In the genomic region with DNA sequence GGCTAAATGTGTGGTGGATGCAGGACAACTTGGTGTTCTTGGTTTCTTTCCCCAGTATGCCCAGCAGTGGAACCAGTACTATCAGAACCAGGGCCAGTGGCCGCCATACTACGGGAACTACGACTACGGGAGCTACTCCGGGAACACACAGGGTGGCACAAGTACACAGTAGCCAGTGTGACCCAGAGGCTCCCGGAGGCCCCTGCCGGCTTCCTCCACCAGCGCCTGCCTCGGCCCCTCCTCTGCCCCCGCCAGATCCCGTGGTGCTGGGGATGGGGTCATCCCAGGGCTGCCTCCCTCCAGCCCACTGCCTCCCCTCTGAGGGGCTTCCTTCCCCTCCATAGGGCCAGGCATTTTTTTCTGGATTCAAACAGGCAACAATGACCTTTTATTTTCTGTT, we compare ENCODE assay signal across 11 cellular contexts. TPM values are rescaled to one million over a fixed set of nuclear protein-coding genes. Genes with fewer than 3 reads are reported as not detected.
A peak's percentile ranks its signal among the peaks of the same experiment; 100 is the strongest.
DNase-seq lines count a peak whose midpoint lies in the region; FAIRE-seq and TF ChIP-seq lines count a peak whose summit lies in the region.
"Had no signal": no experiment of that assay in that cellular context is flagged by ENCODE, and none has a peak within 500 bp of the region (broad histone marks: within the 10 kb centered on the region; RNA-seq: fewer than 3 reads in every experiment).

No MANE protein-coding gene starts in this region.

- peak overlapping the region; percentile 26 for H3K4me3 ChIP-seq in CD8-positive, alpha-beta memory T cell (ENCODE audit: low read length)
- H3K4me3 ChIP-seq in OCI-LY3 (ENCODE audit: low read length) (no peak overlapping the region), H1 (ENCODE audit: extremely low read depth in 1 of 4, insufficient read depth in 2 of 4, low read depth in 3 of 4, low read length in 4 of 4) (no peak overlapping the region), smooth muscle cell (no peak overlapping the region)

- no peaks in the 10 kb centered on the region for H3K9me3 Mint-ChIP-seq in CD8-positive, alpha-beta memory T cell

- TF ChIP-seq RAD21 in H1 (IDR thresholded peaks at IDR 0.05 in 1 of 2, conservative IDR thresholded peaks at IDR 0.05 in 1 of 2; ENCODE audit: low read depth in 2 of 2, low read length in 2 of 2), result no peak

- H2BK20ac ChIP-seq in H1 (ENCODE audit: low read length), result no peak overlapping the region

- H2BK120ac ChIP-seq in H1 (replicated peaks; ENCODE audit: low read depth, low read length), result no peak overlapping the region

- no peak overlapping the region for H3K27ac ChIP-seq in CD8-positive, alpha-beta memory T cell (ENCODE audit: low read depth, low read length)
- H3K27ac ChIP-seq in OCI-LY3 (ENCODE audit: low read length) (0 out of 2 replicates have a peak overlapping the region, but pooled peaks have one; percentile 84), H1 (ENCODE audit: low read depth, low read length) (no peak overlapping the region), smooth muscle cell (ENCODE audit: low read depth) (peak overlapping the region; percentile 89)

- H3K36me3 ChIP-seq in CD8-positive, alpha-beta memory T cell (ENCODE audit: insufficient read depth, low read length), result peaks cover 29% of the 10 kb centered on the region
- H3K36me3 ChIP-seq in OCI-LY3 (replicated peaks; ENCODE audit: low read depth, low read length) (peaks cover 61% of the 10 kb centered on the region), H1 (ENCODE audit: control insufficient read depth in 2 of 4, insufficient read depth in 4 of 4, low read length in 3 of 4) (peaks cover 42 to 60% (median 51%) of the 10 kb centered on the region in 4 experiments), smooth muscle cell (ENCODE audit: low read depth) (peaks cover 16% of the 10 kb centered on the region)

- H3K14ac ChIP-seq in H1 (ENCODE audit: insufficient read length), result no peak overlapping the region

- H3K4me1 Mint-ChIP-seq in CD8-positive, alpha-beta memory T cell, result peaks cover 86 to 99% (median 99%) of the 10 kb centered on the region in 3 donors

- H3K79me2 ChIP-seq in OCI-LY3 (ENCODE audit: low read length) (peaks cover 17% of the 10 kb centered on the region), H1 (ENCODE audit: control insufficient read depth in 1 of 2, insufficient read depth in 2 of 2, low read length in 2 of 2) (no peaks in the 10 kb centered on the region; a peak in 1 of 4 replicates), smooth muscle cell (ENCODE audit: low read depth) (peaks cover 4% of the 10 kb centered on the region)

- H2AK5ac ChIP-seq in H1 (ENCODE audit: low read depth, low read length), result no peak overlapping the region

- WGBS in H1 (ENCODE audit: extremely low coverage in 1 of 2, insufficient coverage in 1 of 2, insufficient read length in 1 of 2, insufficient replicate concordance in 2 of 2, low coverage in 1 of 2, low lambda C conversion rate in 2 of 2, missing lambda C conversion rate in 1 of 2), 2 experiments, result 97% methylated on average over 5 of the region's 11 CpGs; no CpG with 5 or more reads in 1 of the 2 experiments
- 98% methylated on average over 8 of the region's 11 CpGs for WGBS in smooth muscle cell (ENCODE audit: low lambda C conversion rate)

- no peak overlapping the region for H2BK15ac ChIP-seq in H1 (ENCODE audit: low read length)

- H3K9ac ChIP-seq in OCI-LY3 (ENCODE audit: low read length), result no peak overlapping the region
- no peak overlapping the region for H3K9ac ChIP-seq in H1 (replicated peaks in 1 of 4; ENCODE audit: extremely low read depth in 1 of 4, low read depth in 3 of 4, low read length in 3 of 4)
- no peak overlapping the region for H3K9ac ChIP-seq in smooth muscle cell (ENCODE audit: low read depth)

- FAIRE-seq in H1 (lab: Jason Lieb, UNC), result no peak

- CTCF ChIA-PET in CD8-positive, alpha-beta memory T cell (lab: Charles Lee), result interaction anchor here (1.0 to 10.1 kb wide), 5 partner anchors 20 to 103 kb away, joined by 4 to 101 read pairs (median 54); partner anchors contain the start of genes HNRNPUL1 and TGFB1
- CTCF ChIA-PET in H1 (lab: Charles Lee; ENCODE audit: partially characterized antibody), result interaction anchor here (1.3 to 7.3 kb wide), 2 partner anchors 10 to 45 kb away, joined by 3 to 63 read pairs; no protein-coding TSS in a partner anchor

- peaks cover 47% of the 10 kb centered on the region for H3F3A ChIP-seq in smooth muscle cell (ENCODE audit: low read depth)

- peaks cover 14 to 71% (median 19%) of the 10 kb centered on the region in 3 donors for H3K36me3 Mint-ChIP-seq in CD8-positive, alpha-beta memory T cell

- H3K4me1 ChIP-seq in CD8-positive, alpha-beta memory T cell (ENCODE audit: insufficient read depth, low read length), result peaks cover 94% of the 10 kb centered on the region
- H3K4me1 ChIP-seq in OCI-LY3 (ENCODE audit: low read length) (peaks cover 28% of the 10 kb centered on the region), H1 (replicated peaks in 1 of 4; ENCODE audit: control insufficient read depth in 3 of 4, insufficient read depth in 4 of 4, low read length in 3 of 4) (peaks cover 0 to 10% (median under 1%) of the 10 kb centered on the region in 4 experiments; a peak in 3 of 7 replicates), smooth muscle cell (ENCODE audit: low read depth) (peaks cover 17% of the 10 kb centered on the region)

- no peak overlapping the region for H2BK5ac ChIP-seq in H1 (ENCODE audit: low read depth, low read length)

- H3K27me3 Mint-ChIP-seq in CD8-positive, alpha-beta memory T cell, result peaks cover 0 to 8% of the 10 kb centered on the region in 2 donors

- H3K23ac ChIP-seq in H1 (ENCODE audit: insufficient read length), result no peak overlapping the region

- no peak overlapping the region for H4K91ac ChIP-seq in H1 (replicated peaks; ENCODE audit: insufficient read length, low read length)

- peak overlapping the region; percentile 17; the same call in 1 of the 2 replicates for H4K8ac ChIP-seq in H1 (ENCODE audit: extremely low read depth, insufficient read depth, low read length)

- H3K4me3 Mint-ChIP-seq in CD8-positive, alpha-beta memory T cell, result peak overlapping the region; percentile 77 to 100 (median 97)

- H3K79me1 ChIP-seq in H1 (ENCODE audit: low read depth, low read length), result peaks cover 2% of the 10 kb centered on the region; the same call in 1 of the 2 replicates

- no peak overlapping the region for H3K56ac ChIP-seq in H1 (replicated peaks; ENCODE audit: insufficient read length, low read depth, low read length)

- peaks cover 7% of the 10 kb centered on the region for H3K23me2 ChIP-seq in H1 (ENCODE audit: low read depth, low read length)

- peak overlapping the region; percentile 93 to 100 (median 98) for H3K27ac Mint-ChIP-seq in CD8-positive, alpha-beta memory T cell

- no peak overlapping the region for H3K18ac ChIP-seq in H1 (ENCODE audit: extremely low read depth, low read length)

- H2AFZ ChIP-seq in OCI-LY3 (ENCODE audit: low read depth, low read length) (no peak overlapping the region), H1 (ENCODE audit: low read length) (no peak overlapping the region), smooth muscle cell (ENCODE audit: low read depth) (no peak overlapping the region)

- no peak overlapping the region for H2BK12ac ChIP-seq in H1 (ENCODE audit: low read depth, low read length)

- H4K20me1 ChIP-seq in OCI-LY3 (ENCODE audit: insufficient read depth, low read length), result no peaks in the 10 kb centered on the region
- peaks cover 2 to 17% of the 10 kb centered on the region in 2 experiments for H4K20me1 ChIP-seq in H1 (replicated peaks in 1 of 2; ENCODE audit: control insufficient read depth in 1 of 2, insufficient read depth in 2 of 2, low read length in 2 of 2)
- H4K20me1 ChIP-seq in smooth muscle cell (ENCODE audit: low read depth), result peaks cover 3% of the 10 kb centered on the region

- TF ChIP-seq EP300 in H1 (IDR thresholded peaks at IDR 0.05; ENCODE audit: borderline replicate concordance in 1 of 2, low read depth in 2 of 2, low read length in 2 of 2), result no peak

- no peak for TF ChIP-seq CTCF in OCI-LY3 (IDR thresholded peaks at IDR 0.05; ENCODE audit: low read depth, low read length)
- TF ChIP-seq CTCF in H1 (IDR thresholded peaks at IDR 0.05; ENCODE audit: control extremely low read depth in 1 of 3, insufficient read depth in 1 of 3, low read depth in 1 of 3, low read length in 3 of 3), result no peak
- no peak for TF ChIP-seq CTCF in smooth muscle cell (IDR thresholded peaks at IDR 0.05; ENCODE audit: borderline replicate concordance, insufficient read depth, poor library complexity, severe bottlenecking)

- H3K9me3 ChIP-seq in CD8-positive, alpha-beta memory T cell (ENCODE audit: low read length), result no peaks in the 10 kb centered on the region
- H3K9me3 ChIP-seq in OCI-LY3 (ENCODE audit: insufficient read depth, low read length) (no peaks in the 10 kb centered on the region), H1 (ENCODE audit: insufficient read depth in 2 of 2, low read depth in 1 of 2, low read length in 1 of 2) (no peaks in the 10 kb centered on the region), smooth muscle cell (replicated peaks; ENCODE audit: low read depth) (no peaks in the 10 kb centered on the region)

- peak in 1 of 5 donors; percentile 4 for DNase-seq in CD8-positive, alpha-beta memory T cell
- DNase-seq in H1 (ENCODE audit: low read depth in 1 of 2, low spot score in 2 of 2) (no peak), smooth muscle cell (lab: John Stamatoyannopoulos, UW; ENCODE audit: unreplicated experiment) (no peak), hippocampal formation (lab: John Stamatoyannopoulos, UW) (no peak), SK-N-DZ (ENCODE audit: low spot score) (no peak)
- DNase-seq in stimulated activated CD8-positive, alpha-beta memory T cell treated with anti-CD3 and anti-CD28 coated beads, Interleukin-4, amount 100 ng/mL, for 48 hours, result no peak
- DNase-seq in stimulated activated CD4-positive, alpha-beta T cell treated with anti-CD3 and anti-CD28 coated beads, Interleukin-15, amount 100 ng/mL, for 24 hours, result no peak
- DNase-seq: amniotic stem cell, NCI-H1092 treated with DMSO at 0.1 percent for 48 hours, SIG-M5 had no signal

- TF ChIP-seq POLR2A in H1 (IDR thresholded peaks at IDR 0.05; ENCODE audit: control extremely low read depth in 1 of 2, low read depth in 2 of 2, low read length in 2 of 2), result no peak; a peak in 1 of 3 replicates

- no peaks in the 10 kb centered on the region for H3K27me3 ChIP-seq in CD8-positive, alpha-beta memory T cell (ENCODE audit: insufficient read depth, low read length, poor library complexity, severe bottlenecking)
- H3K27me3 ChIP-seq in OCI-LY3 (ENCODE audit: low read depth, low read length) (no peaks in the 10 kb centered on the region), H1 (replicated peaks in 1 of 4; ENCODE audit: control insufficient read depth in 3 of 4, extremely low read depth in 1 of 4, insufficient read depth in 3 of 4, low read length in 3 of 4) (no peaks in the 10 kb centered on the region), smooth muscle cell (ENCODE audit: low read depth) (no peaks in the 10 kb centered on the region)

- POLR2A ChIA-PET in CD8-positive, alpha-beta memory T cell (lab: Charles Lee), result interaction anchor here (0.6 to 10.2 kb wide), 2 partner anchors 38 to 43 kb away, joined by 4 to 128 read pairs; partner anchors contain the start of gene HNRNPUL1
- POLR2A ChIA-PET in H1 (lab: Charles Lee; ENCODE audit: partially characterized antibody), result interaction anchor here (1.0 to 22.6 kb wide), 3 partner anchors 16 to 102 kb away, joined by 4 to 579 read pairs (median 137); partner anchors contain the start of gene HNRNPUL1

- no peak overlapping the region for H4K5ac ChIP-seq in H1 (ENCODE audit: insufficient read length, low read depth, low read length)

- no peak overlapping the region for H3K4ac ChIP-seq in H1 (replicated peaks; ENCODE audit: insufficient read length, low read depth, low read length)

- H3K4me2 ChIP-seq in OCI-LY3 (ENCODE audit: low read length) (no peak overlapping the region), H1 (ENCODE audit: insufficient read depth in 1 of 2, low read depth in 2 of 2, low read length in 2 of 2) (no peak overlapping the region), smooth muscle cell (no peak overlapping the region)

RNA-seq across cellular contexts. Expression of gene CCDC97, which starts 3.6 kb away (rescaled TPM):
- total RNA-seq in CD8-positive, alpha-beta memory T cell, result 10 to 100 TPM; 31.7 to 32.1 TPM
- 29.7 TPM for polyA plus RNA-seq in CD8-positive, alpha-beta memory T cell
- total RNA-seq in H1 (2021; fragmentation: NEBNext Ultra II Directional; extraction: Animal tissue kit (Norgen Biotek cat#: 25700)), result 21.1 and 27.1 TPM in 2 replicates
- 19.8 and 32.6 TPM in 2 replicates for polyA plus RNA-seq in H1 (2011; rRNA removed)
- polyA plus RNA-seq in H1 (2011; cell fraction: cytosol; rRNA removed), result 16.9 TPM
- 18.7 TPM for polyA plus RNA-seq in H1 (2011; cell fraction: nucleus; rRNA removed)
- 19.2 to 29.9 TPM (median 24.7 TPM) in 4 replicates for polyA plus RNA-seq in H1 (2012, experiment 1 of 2)
- polyA plus RNA-seq in H1 (2012, experiment 2 of 2), result 20.4 TPM
- polyA plus RNA-seq in H1 (2013, experiment 1 of 2), result 15.6 TPM
- polyA plus RNA-seq in H1 (2013, experiment 2 of 2), result 15.6 TPM
- 9.2 and 13.4 TPM in 2 replicates for polyA minus RNA-seq in H1 (2011; rRNA and poly(A)+ RNA removed)
- polyA minus RNA-seq in H1 (2011; cell fraction: cytosol; rRNA and poly(A)+ RNA removed), result 11.4 TPM
- polyA minus RNA-seq in H1 (2011; cell fraction: nucleus; rRNA and poly(A)+ RNA removed), result 13.0 TPM
- 3.0 and 7.5 TPM in 2 replicates for total RNA-seq in smooth muscle cell
- 15.3 and 18.2 TPM in 2 replicates for polyA plus RNA-seq in smooth muscle cell
- 7.1 and 8.5 TPM in 2 replicates for polyA plus RNA-seq in SK-N-DZ (2014; cell fraction: cytosol; rRNA removed)
- 5.3 and 5.6 TPM in 2 replicates for polyA plus RNA-seq in SK-N-DZ (2014; cell fraction: nucleus; rRNA removed)

RNA-seq across cellular contexts. Expression of gene HNRNPUL1, which starts 42.2 kb away (rescaled TPM):
- total RNA-seq in CD8-positive, alpha-beta memory T cell, result 100 to 1,000 TPM; 270 to 279 TPM
- polyA plus RNA-seq in CD8-positive, alpha-beta memory T cell, result 100 TPM
- total RNA-seq in H1 (2021; fragmentation: NEBNext Ultra II Directional; extraction: Animal tissue kit (Norgen Biotek cat#: 25700)), result 264 and 268 TPM in 2 replicates
- 99.5 and 157 TPM in 2 replicates for polyA plus RNA-seq in H1 (2011; rRNA removed)
- polyA plus RNA-seq in H1 (2011; cell fraction: cytosol; rRNA removed), result 56.3 TPM
- 88.3 TPM for polyA plus RNA-seq in H1 (2011; cell fraction: nucleus; rRNA removed)
- 160 to 208 TPM (median 194 TPM) in 4 replicates for polyA plus RNA-seq in H1 (2012, experiment 1 of 2)
- polyA plus RNA-seq in H1 (2012, experiment 2 of 2), result 135 TPM
- polyA plus RNA-seq in H1 (2013, experiment 1 of 2), result 206 TPM
- polyA plus RNA-seq in H1 (2013, experiment 2 of 2), result 213 TPM
- polyA minus RNA-seq in H1 (2011; rRNA and poly(A)+ RNA removed), result 91.8 and 93.7 TPM in 2 replicates
- 73.7 TPM for polyA minus RNA-seq in H1 (2011; cell fraction: cytosol; rRNA and poly(A)+ RNA removed)
- polyA minus RNA-seq in H1 (2011; cell fraction: nucleus; rRNA and poly(A)+ RNA removed), result 84.1 TPM
- total RNA-seq in smooth muscle cell, result 78.6 and 101 TPM in 2 replicates
- polyA plus RNA-seq in smooth muscle cell, result 121 and 125 TPM in 2 replicates
- 128 and 132 TPM in 2 replicates for polyA plus RNA-seq in SK-N-DZ (2014; cell fraction: cytosol; rRNA removed)
- polyA plus RNA-seq in SK-N-DZ (2014; cell fraction: nucleus; rRNA removed), result 50.4 and 50.6 TPM in 2 replicates

RNA-seq across cellular contexts. Expression of gene TGFB1, which starts 47.3 kb away (rescaled TPM):
- total RNA-seq in CD8-positive, alpha-beta memory T cell, result 100 to 1,000 TPM; 152 to 161 TPM
- 104 TPM for polyA plus RNA-seq in CD8-positive, alpha-beta memory T cell
- 10.6 and 12.2 TPM in 2 replicates for total RNA-seq in H1 (2021; fragmentation: NEBNext Ultra II Directional; extraction: Animal tissue kit (Norgen Biotek cat#: 25700))
- 1.7 and 6.5 TPM in 2 replicates for polyA plus RNA-seq in H1 (2011; rRNA removed)
- 2.0 TPM for polyA plus RNA-seq in H1 (2011; cell fraction: cytosol; rRNA removed)
- polyA plus RNA-seq in H1 (2011; cell fraction: nucleus; rRNA removed), result 3.0 TPM
- 7.1 to 8.5 TPM (median 7.4 TPM) in 4 replicates for polyA plus RNA-seq in H1 (2012, experiment 1 of 2)
- 7.1 TPM for polyA plus RNA-seq in H1 (2012, experiment 2 of 2)
- polyA plus RNA-seq in H1 (2013, experiment 1 of 2), result 12.1 TPM
- 12.7 TPM for polyA plus RNA-seq in H1 (2013, experiment 2 of 2)
- 0.88 and 5.4 TPM in 2 replicates for polyA minus RNA-seq in H1 (2011; rRNA and poly(A)+ RNA removed)
- 8.4 TPM for polyA minus RNA-seq in H1 (2011; cell fraction: cytosol; rRNA and poly(A)+ RNA removed)
- polyA minus RNA-seq in H1 (2011; cell fraction: nucleus; rRNA and poly(A)+ RNA removed), result 2.1 TPM
- 37.6 and 51.7 TPM in 2 replicates for total RNA-seq in smooth muscle cell
- 199 and 216 TPM in 2 replicates for polyA plus RNA-seq in smooth muscle cell
- polyA plus RNA-seq in SK-N-DZ (2014; cell fraction: cytosol; rRNA removed), result 6.3 and 8.1 TPM in 2 replicates
- polyA plus RNA-seq in SK-N-DZ (2014; cell fraction: nucleus; rRNA removed), result 1.8 and 9.6 TPM in 2 replicates

RNA-seq across cellular contexts. Expression of gene B9D2, which starts 57.6 kb away (rescaled TPM):
- total RNA-seq in CD8-positive, alpha-beta memory T cell, result 1 to 10 TPM; 8.5 to 9.7 TPM
- polyA plus RNA-seq in CD8-positive, alpha-beta memory T cell, result 15.4 TPM
- 4.9 and 5.0 TPM in 2 replicates for total RNA-seq in H1 (2021; fragmentation: NEBNext Ultra II Directional; extraction: Animal tissue kit (Norgen Biotek cat#: 25700))
- 6.3 and 9.0 TPM in 2 replicates for polyA plus RNA-seq in H1 (2011; rRNA removed)
- polyA plus RNA-seq in H1 (2011; cell fraction: cytosol; rRNA removed), result 4.7 TPM
- 5.1 TPM for polyA plus RNA-seq in H1 (2011; cell fraction: nucleus; rRNA removed)
- 4.9 to 6.4 TPM (median 5.6 TPM) in 4 replicates for polyA plus RNA-seq in H1 (2012, experiment 1 of 2)
- polyA plus RNA-seq in H1 (2012, experiment 2 of 2), result 4.2 TPM
- 2.8 TPM for polyA plus RNA-seq in H1 (2013, experiment 1 of 2)
- polyA plus RNA-seq in H1 (2013, experiment 2 of 2), result 3.0 TPM
- polyA minus RNA-seq in H1 (2011; rRNA and poly(A)+ RNA removed), result 0.80 and 1.3 TPM in 2 replicates
- 3.4 TPM for polyA minus RNA-seq in H1 (2011; cell fraction: cytosol; rRNA and poly(A)+ RNA removed)
- polyA minus RNA-seq in H1 (2011; cell fraction: nucleus; rRNA and poly(A)+ RNA removed), result 2.2 TPM
- 1.6 and 2.1 TPM in 2 replicates for total RNA-seq in smooth muscle cell
- 12.2 and 13.9 TPM in 2 replicates for polyA plus RNA-seq in smooth muscle cell
- polyA plus RNA-seq in SK-N-DZ (2014; cell fraction: cytosol; rRNA removed), result 6.4 and 15.3 TPM in 2 replicates
- polyA plus RNA-seq in SK-N-DZ (2014; cell fraction: nucleus; rRNA removed), result 5.4 and 8.1 TPM in 2 replicates

Comparison
In these comparisons a context has a peak if more than half of its experiments do, and no peak if none do; other contexts are left out.
1. H3K27ac ChIP-seq: peak in OCI-LY3 (single experiment) and smooth muscle cell (single experiment); none in CD8-positive, alpha-beta memory T cell (single experiment) and H1 (single experiment).